Comparison of ENCODE assay signal across 19 cellular contexts in the genomic region with DNA sequence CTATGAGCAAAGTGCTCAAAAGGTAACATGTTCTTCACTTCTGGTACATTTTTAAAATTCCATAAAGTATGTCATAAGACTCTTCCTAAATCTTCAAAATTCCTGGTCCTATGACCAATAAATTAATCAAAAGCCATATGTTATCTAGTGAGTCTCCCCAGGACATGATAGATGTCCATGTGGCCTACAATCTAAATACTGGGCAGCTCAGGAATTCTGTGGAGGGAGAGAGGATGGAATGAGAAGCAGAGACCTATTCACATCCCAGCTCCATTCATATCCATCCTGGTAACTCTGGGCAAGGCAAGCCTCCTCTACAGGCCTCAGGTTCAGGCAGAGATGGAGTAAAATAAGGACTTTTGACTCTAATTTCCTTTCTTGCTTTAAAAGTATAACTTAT.
"Had no signal": no experiment of that assay in that cellular context is flagged by ENCODE, and none has a peak within 500 bp of the region (broad histone marks: within the 10 kb centered on the region; RNA-seq: fewer than 3 reads in every experiment).

No MANE protein-coding gene starts in this region.

- H3K27me3 ChIP-seq: SJSA1 had no signal

- H3K9me3 ChIP-seq: SJSA1 had no signal

- H3K27ac ChIP-seq: SJSA1, SK-N-MC had no signal

- H3K4me1 ChIP-seq: SJSA1 had no signal

- H3K36me3 ChIP-seq: SJSA1 had no signal

- H3K4me3 ChIP-seq: SJSA1, SK-N-MC had no signal

- DNase-seq: KBM-7, MV-4-11, NCI-H1048, NCI-H1105, NCI-H1417, NCI-H1436 treated with DMSO at 0.1 percent for 48 hours, NCI-H1694, NCI-H187 treated with DMSO at 0.1 percent for 48 hours, NCI-H2029 treated with DMSO at 0.1 percent for 48 hours, NCI-H2227 treated with DMSO at 0.1 percent for 48 hours, NCI-H446, NCI-H510A, NCI-H524 treated with DMSO at 0.1 percent for 48 hours, NCI-H69, Right ventricle myocardium superior, RPMI8226, SIG-M5 had no signal
